17 cellular contexts compared by ENCODE assay signal in the genomic region with DNA sequence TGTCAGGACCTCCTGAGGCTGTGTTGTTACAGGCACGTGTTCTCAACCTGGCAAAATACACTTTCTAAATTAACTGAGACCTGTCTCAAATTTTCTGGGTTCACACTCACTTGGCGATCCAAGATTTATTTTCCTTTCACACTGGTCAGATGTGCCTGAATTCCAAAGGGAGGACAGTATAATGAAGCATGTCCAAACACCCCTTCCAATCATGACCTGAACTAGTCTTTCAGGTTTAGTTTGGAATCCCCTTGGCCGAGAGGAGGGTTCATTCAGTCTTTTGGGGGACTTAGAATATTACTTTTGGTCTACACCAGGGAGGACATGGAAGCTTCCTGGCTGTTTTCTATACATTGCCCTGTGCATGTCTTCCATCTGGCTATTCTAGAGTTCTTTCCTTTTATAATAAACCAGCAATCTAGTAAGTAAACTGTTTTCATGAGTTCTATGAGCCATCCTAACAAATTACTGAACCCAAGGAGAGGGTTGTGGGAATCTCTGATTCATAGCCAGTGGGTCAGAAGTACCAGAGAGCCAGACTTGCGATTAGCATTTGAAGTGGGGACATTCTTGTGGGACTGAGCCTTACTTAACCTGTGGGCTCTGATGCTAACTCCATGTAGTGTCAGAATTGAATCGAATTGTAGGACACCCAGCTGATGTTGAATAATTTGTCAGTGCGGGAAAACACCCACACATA. TPM values are rescaled to one million over a fixed set of nuclear protein-coding genes. Genes with fewer than 3 reads are reported as not detected.
DNase-seq lines count a peak whose midpoint lies in the region; ATAC-seq and TF ChIP-seq lines count a peak whose summit lies in the region.
"Had no signal": no experiment of that assay in that cellular context is flagged by ENCODE, and none has a peak within 500 bp of the region (broad histone marks: within the 10 kb centered on the region; RNA-seq: fewer than 3 reads in every experiment).

No MANE protein-coding gene starts in this region.

- DNase-seq in GM23248: peak; percentile 80
- DNase-seq in adipocyte (ENCODE audit: low read depth): peak; percentile 35
- peak; percentile 32 for DNase-seq in fibroblast of the aortic adventitia (ENCODE audit: low read depth)
- no peak for DNase-seq in ureter (ENCODE audit: low spot score)
- no peak for DNase-seq in NCI-H82 treated with DMSO at 0.1 percent for 48 hours (lab: John Stamatoyannopoulos, UW; ENCODE audit: unreplicated experiment)
- DNase-seq: activated effector memory CD4-positive, alpha-beta T cell treated with Interleukin-2 at 50 U/mL for 16 hours; aorta; CD4-positive, CD25-positive, alpha-beta regulatory T cell; DMS79; dorsolateral prefrontal cortex; KBM-7; left colon; ovary; T-helper 17 cell; thyroid gland had no signal

- no peak overlapping the region for H2AFZ ChIP-seq in GM23248

- ATAC-seq in HG02798 (IDR thresholded peaks at IDR 0.05; ENCODE audit: poor library complexity, unreplicated experiment): no peak
- ATAC-seq: left colon, T-helper 17 cell had no signal

- no peak for TF ChIP-seq CTCF in fibroblast of the aortic adventitia (IDR thresholded peaks at IDR 0.05; ENCODE audit: insufficient read depth, low read length)

- H3F3A ChIP-seq in GM23248 (ENCODE audit: insufficient read depth): peaks cover 40% of the 10 kb centered on the region

- WGBS in GM23248 (ENCODE audit: low coverage in 1 of 2, low lambda C conversion rate in 2 of 2, missing lambda C conversion rate in 2 of 2), 2 experiments: 65 to 68% methylated on average over 6 of the region's 6 CpGs
- 96% methylated on average over 6 of the region's 6 CpGs for WGBS in thymus

- no peaks in the 10 kb centered on the region for H3K9me2 ChIP-seq in GM23248 (ENCODE audit: insufficient read depth)

- H3K4me1 ChIP-seq in GM23248 (ENCODE audit: insufficient read depth): peaks cover 26% of the 10 kb centered on the region
- H3K4me1 ChIP-seq in adipocyte (ENCODE audit: control insufficient read depth, insufficient read depth, low read length): peaks cover 22% of the 10 kb centered on the region
- no peaks in the 10 kb centered on the region for H3K4me1 ChIP-seq in thymus (ENCODE audit: control insufficient read depth, insufficient read depth, low read length)
- H3K4me1 ChIP-seq: thyroid gland had no signal

- H3K36me3 ChIP-seq in GM23248 (ENCODE audit: low read depth): peaks cover 14% of the 10 kb centered on the region; the same call in 1 of the 2 replicates
- peaks cover 22% of the 10 kb centered on the region for H3K36me3 ChIP-seq in adipocyte (ENCODE audit: control insufficient read depth, insufficient read depth, low read length, severe bottlenecking)
- peaks cover 9% of the 10 kb centered on the region for H3K36me3 ChIP-seq in thymus (ENCODE audit: control insufficient read depth, insufficient read depth)
- H3K36me3 ChIP-seq: ovary, thyroid gland had no signal

- H3K9ac ChIP-seq in GM23248 (peak overlapping the region; percentile 62), adipocyte (ENCODE audit: low read length) (peak overlapping the region; percentile 33)

- H3K27ac ChIP-seq in GM23248: peak overlapping the region; percentile 92
- H3K27ac ChIP-seq in thymus (ENCODE audit: low read depth): peak overlapping the region; percentile 18
- H3K27ac ChIP-seq: dorsolateral prefrontal cortex, thyroid gland had no signal

- no peaks in the 10 kb centered on the region for H4K20me1 ChIP-seq in GM23248 (ENCODE audit: insufficient read depth)

- H3K4me3 ChIP-seq in GM23248 (no peak overlapping the region), adipocyte (ENCODE audit: low read length) (no peak overlapping the region), fibroblast of the aortic adventitia (ENCODE audit: low read depth, low read length) (no peak overlapping the region), thymus (ENCODE audit: low read length) (no peak overlapping the region)
- H3K4me3 ChIP-seq: dorsolateral prefrontal cortex, ovary, thyroid gland had no signal

- in situ Hi-C loops in GM23248 (cut with MboI): no loop called here

- H3K27me3 ChIP-seq in GM23248 (replicated peaks; ENCODE audit: insufficient read depth): no peaks in the 10 kb centered on the region
- no peaks in the 10 kb centered on the region for H3K27me3 ChIP-seq in adipocyte (replicated peaks; ENCODE audit: control insufficient read depth, insufficient read depth, low read length)
- no peaks in the 10 kb centered on the region for H3K27me3 ChIP-seq in thymus (ENCODE audit: control insufficient read depth, insufficient read depth)
- H3K27me3 ChIP-seq: dorsolateral prefrontal cortex, ovary, thyroid gland had no signal

- H3K9me3 ChIP-seq in GM23248 (ENCODE audit: low read depth): no peaks in the 10 kb centered on the region
- H3K9me3 ChIP-seq in adipocyte (ENCODE audit: control insufficient read depth, low read length): peaks cover 3% of the 10 kb centered on the region
- no peaks in the 10 kb centered on the region for H3K9me3 ChIP-seq in thymus (ENCODE audit: control insufficient read depth)
- H3K9me3 ChIP-seq: ovary, thyroid gland had no signal

- no peaks in the 10 kb centered on the region for H3K79me2 ChIP-seq in GM23248 (ENCODE audit: insufficient read depth)

- peak overlapping the region; percentile 73 for H3K4me2 ChIP-seq in GM23248 (ENCODE audit: unreplicated experiment)

RNA-seq across cellular contexts. Expression of gene TMEM216, which starts 14.8 kb away (rescaled TPM):
- total RNA-seq in GM23248 (2014; rRNA removed; shearing (Covaris generic)): 23.2 and 33.9 TPM in 2 replicates
- polyA plus RNA-seq in GM23248 (2016; fragmentation: Nextera tagmentation; extraction: Ambion mirVana): 20.7 and 23.1 TPM in 2 replicates
- 12.2 and 19.9 TPM in 2 replicates for total RNA-seq in fibroblast of the aortic adventitia (ENCODE audit: low replicate concordance)
- 21.5 TPM for polyA plus RNA-seq in thymus
- total RNA-seq in ureter: 17.3 TPM

RNA-seq across cellular contexts. Expression of gene TMEM138, which starts 15.4 kb away (rescaled TPM):
- total RNA-seq in GM23248 (2014; rRNA removed; shearing (Covaris generic)): 19.0 and 21.5 TPM in 2 replicates
- polyA plus RNA-seq in GM23248 (2016; fragmentation: Nextera tagmentation; extraction: Ambion mirVana): 48.3 and 50.2 TPM in 2 replicates
- total RNA-seq in fibroblast of the aortic adventitia (ENCODE audit: low replicate concordance): 13.7 and 38.5 TPM in 2 replicates
- 53.3 TPM for polyA plus RNA-seq in thymus
- total RNA-seq in ureter: 69.5 TPM

RNA-seq across cellular contexts. Expression of gene CYB561A3, which starts 15.9 kb away (rescaled TPM):
- 38.4 and 49.0 TPM in 2 replicates for total RNA-seq in GM23248 (2014; rRNA removed; shearing (Covaris generic))
- 42.9 and 52.3 TPM in 2 replicates for polyA plus RNA-seq in GM23248 (2016; fragmentation: Nextera tagmentation; extraction: Ambion mirVana)
- 60.6 and 62.5 TPM in 2 replicates for total RNA-seq in fibroblast of the aortic adventitia (ENCODE audit: low replicate concordance)
- polyA plus RNA-seq in thymus: 20.5 TPM
- 48.4 TPM for total RNA-seq in ureter

RNA-seq across cellular contexts. Expression of gene TKFC, which starts 44.6 kb away (rescaled TPM):
- 44.3 and 44.6 TPM in 2 replicates for total RNA-seq in GM23248 (2014; rRNA removed; shearing (Covaris generic))
- polyA plus RNA-seq in GM23248 (2016; fragmentation: Nextera tagmentation; extraction: Ambion mirVana) (35.3 and 39.8 TPM in 2 replicates), thymus (47.4 TPM)
- total RNA-seq in fibroblast of the aortic adventitia (ENCODE audit: low replicate concordance) (17.6 and 22.6 TPM in 2 replicates), ureter (99.8 TPM)

RNA-seq across cellular contexts. Expression of gene DDB1, which starts 44.7 kb away (rescaled TPM):
- total RNA-seq in GM23248 (2014; rRNA removed; shearing (Covaris generic)): 229 and 252 TPM in 2 replicates
- polyA plus RNA-seq in GM23248 (2016; fragmentation: Nextera tagmentation; extraction: Ambion mirVana): 160 and 162 TPM in 2 replicates
- total RNA-seq in fibroblast of the aortic adventitia (ENCODE audit: low replicate concordance): 290 and 382 TPM in 2 replicates
- 129 TPM for polyA plus RNA-seq in thymus
- 193 TPM for total RNA-seq in ureter

Comparison
In these comparisons a context has a peak if more than half of its experiments do, and no peak if none do; other contexts are left out.
1. DNase-seq: peak in GM23248 (single experiment), adipocyte (single experiment) and fibroblast of the aortic adventitia (single experiment); none in ureter (single experiment) and NCI-H82 treated with DMSO at 0.1 percent for 48 hours (single experiment).